8 cellular contexts compared by ENCODE assay signal in the genomic region with DNA sequence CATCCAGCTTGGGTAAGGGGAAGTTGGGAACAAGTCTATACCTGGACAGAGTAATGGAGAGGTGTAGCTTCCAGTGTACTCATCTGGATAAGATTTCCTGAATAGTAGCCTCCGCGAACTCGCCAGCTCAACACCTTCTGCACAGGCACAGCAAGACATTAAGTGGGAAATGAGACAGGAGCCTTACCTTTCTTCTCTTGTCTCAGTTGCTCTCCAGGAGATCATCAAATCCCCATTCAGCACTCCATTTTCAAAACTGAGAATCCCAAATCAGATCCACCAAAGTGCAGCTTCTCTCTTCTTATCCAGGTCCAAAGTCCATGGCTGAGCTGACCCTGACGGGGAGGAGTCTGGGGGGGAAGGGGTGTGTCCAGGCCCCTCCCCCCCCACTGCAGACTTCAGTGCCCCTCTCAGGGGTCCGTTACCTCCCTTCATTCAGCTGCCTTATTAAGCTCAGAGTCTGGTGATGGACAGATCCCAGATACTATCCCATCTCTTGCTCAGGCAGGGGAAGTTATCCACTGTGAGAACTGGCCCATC. TPM values are rescaled to one million over a fixed set of nuclear protein-coding genes. Genes with fewer than 3 reads are reported as not detected.
A peak's percentile ranks its signal among the peaks of the same experiment; 100 is the strongest.
DNase-seq lines count a peak whose midpoint lies in the region; ATAC-seq and TF ChIP-seq lines count a peak whose summit lies in the region.

No MANE protein-coding gene starts in this region.

- H3K27me3 ChIP-seq in GM23338 (ENCODE audit: insufficient read depth) (no peaks in the 10 kb centered on the region), skeletal muscle tissue (ENCODE audit: control insufficient read depth in 3 of 3, insufficient read depth in 3 of 3, low read length in 3 of 3) (no peaks in the 10 kb centered on the region)

- H4K20me1 ChIP-seq in GM23338 (replicated peaks; ENCODE audit: insufficient read depth), result no peaks in the 10 kb centered on the region

- peaks cover 21% of the 10 kb centered on the region; the same call in 2 of the 3 replicates for H3K36me3 Mint-ChIP-seq in GM23338 (ENCODE audit: low read depth)

- H2AFZ ChIP-seq in GM23338, result no peak overlapping the region

- no peaks in the 10 kb centered on the region for H3K36me3 ChIP-seq in GM23338 (ENCODE audit: insufficient read depth)
- H3K36me3 ChIP-seq in skeletal muscle tissue (ENCODE audit: control insufficient read depth in 3 of 3, insufficient read depth in 3 of 3, low read length in 3 of 3), result peaks cover 6 to 14% (median 12%) of the 10 kb centered on the region in 3 donors

- no peak overlapping the region for H3K27ac Mint-ChIP-seq in GM23338

- ATAC-seq in GM23338 (no peak), GM21717 (IDR thresholded peaks at IDR 0.05; ENCODE audit: unreplicated experiment) (no peak), GM18517 (IDR thresholded peaks at IDR 0.05; ENCODE audit: unreplicated experiment) (no peak)

- no peak overlapping the region for H3K27ac ChIP-seq in GM23338 (ENCODE audit: low read depth)
- H3K27ac ChIP-seq in VCaP, result peak overlapping the region; percentile 99
- peak overlapping the region; percentile 58 for H3K27ac ChIP-seq in skeletal muscle tissue (ENCODE audit: low read depth, low read length)

- H3K4me3 ChIP-seq in GM23338, result peak overlapping the region; percentile 95
- peak overlapping the region; percentile 81 for H3K4me3 ChIP-seq in fibroblast of pulmonary artery (replicated peaks; ENCODE audit: low read depth, low read length)
- peak overlapping the region; percentile 18 to 94 (median 79) for H3K4me3 ChIP-seq in skeletal muscle tissue (ENCODE audit: low read length in 3 of 3)

- peaks cover 9% of the 10 kb centered on the region for H3K27me3 Mint-ChIP-seq in GM23338 (ENCODE audit: insufficient read depth, low read depth, poor library complexity)

- H3K9me2 ChIP-seq in GM23338 (ENCODE audit: insufficient read depth), result no peaks in the 10 kb centered on the region

- peak overlapping the region; percentile 90 for H3K4me2 ChIP-seq in GM23338

- H3K9me3 ChIP-seq in skeletal muscle tissue (ENCODE audit: control insufficient read depth in 3 of 3, low read length in 3 of 3), result no peaks in the 10 kb centered on the region

- H3K9ac ChIP-seq in skeletal muscle tissue (ENCODE audit: low read depth in 1 of 3, low read length in 3 of 3), result peak overlapping the region in 2 of 3 donors; percentile 1 to 91

- DNase-seq in GM23338 (ENCODE audit: low spot score) (no peak), fibroblast of pulmonary artery (ENCODE audit: low read depth) (no peak), T1000 (lab: John Stamatoyannopoulos, UW) (no peak), NCI-H2081 treated with DMSO at 0.1 percent for 48 hours (lab: John Stamatoyannopoulos, UW) (no peak)

- H3K4me1 Mint-ChIP-seq in GM23338, result peaks cover 67% of the 10 kb centered on the region

- peak overlapping the region; percentile 72 for H3K4me3 Mint-ChIP-seq in GM23338

- peaks cover 37% of the 10 kb centered on the region for H3K79me2 ChIP-seq in GM23338 (replicated peaks; ENCODE audit: insufficient read depth)

- H3K9me3 Mint-ChIP-seq in GM23338, result no peaks in the 10 kb centered on the region; the same call in 2 of the 3 replicates

- H3K4me1 ChIP-seq in GM23338 (ENCODE audit: insufficient read depth) (peaks cover 34% of the 10 kb centered on the region), skeletal muscle tissue (ENCODE audit: control insufficient read depth in 3 of 3, insufficient read depth in 3 of 3, low read length in 3 of 3) (peaks cover 56 to 68% (median 61%) of the 10 kb centered on the region in 3 donors)

- H3F3A ChIP-seq in GM23338 (replicated peaks; ENCODE audit: low read depth), result peaks cover 9% of the 10 kb centered on the region; the same call in 1 of the 2 replicates

- TF ChIP-seq CTCF in GM23338 (conservative IDR thresholded peaks at IDR 0.05; ENCODE audit: low read depth in 2 of 2) (no peak), VCaP (conservative IDR thresholded peaks at IDR 0.05) (no peak), fibroblast of pulmonary artery (IDR thresholded peaks at IDR 0.05; ENCODE audit: low read length, missing control alignments) (no peak)

TF ChIP-seq in GM23338, 12 proteins besides CTCF, POLR2A, EP300 and RAD21:
- TF ChIP-seq NANOG (IDR thresholded peaks at IDR 0.05; ENCODE audit: borderline replicate concordance) (no peak), EZH2 (IDR thresholded peaks at IDR 0.05; ENCODE audit: low read depth, unreplicated experiment) (no peak), JUNB (IDR thresholded peaks at IDR 0.05; ENCODE audit: unreplicated experiment) (no peak), STAT1 (IDR thresholded peaks at IDR 0.05; ENCODE audit: unreplicated experiment) (no peak)
- TF ChIP-seq, protein P1, sequence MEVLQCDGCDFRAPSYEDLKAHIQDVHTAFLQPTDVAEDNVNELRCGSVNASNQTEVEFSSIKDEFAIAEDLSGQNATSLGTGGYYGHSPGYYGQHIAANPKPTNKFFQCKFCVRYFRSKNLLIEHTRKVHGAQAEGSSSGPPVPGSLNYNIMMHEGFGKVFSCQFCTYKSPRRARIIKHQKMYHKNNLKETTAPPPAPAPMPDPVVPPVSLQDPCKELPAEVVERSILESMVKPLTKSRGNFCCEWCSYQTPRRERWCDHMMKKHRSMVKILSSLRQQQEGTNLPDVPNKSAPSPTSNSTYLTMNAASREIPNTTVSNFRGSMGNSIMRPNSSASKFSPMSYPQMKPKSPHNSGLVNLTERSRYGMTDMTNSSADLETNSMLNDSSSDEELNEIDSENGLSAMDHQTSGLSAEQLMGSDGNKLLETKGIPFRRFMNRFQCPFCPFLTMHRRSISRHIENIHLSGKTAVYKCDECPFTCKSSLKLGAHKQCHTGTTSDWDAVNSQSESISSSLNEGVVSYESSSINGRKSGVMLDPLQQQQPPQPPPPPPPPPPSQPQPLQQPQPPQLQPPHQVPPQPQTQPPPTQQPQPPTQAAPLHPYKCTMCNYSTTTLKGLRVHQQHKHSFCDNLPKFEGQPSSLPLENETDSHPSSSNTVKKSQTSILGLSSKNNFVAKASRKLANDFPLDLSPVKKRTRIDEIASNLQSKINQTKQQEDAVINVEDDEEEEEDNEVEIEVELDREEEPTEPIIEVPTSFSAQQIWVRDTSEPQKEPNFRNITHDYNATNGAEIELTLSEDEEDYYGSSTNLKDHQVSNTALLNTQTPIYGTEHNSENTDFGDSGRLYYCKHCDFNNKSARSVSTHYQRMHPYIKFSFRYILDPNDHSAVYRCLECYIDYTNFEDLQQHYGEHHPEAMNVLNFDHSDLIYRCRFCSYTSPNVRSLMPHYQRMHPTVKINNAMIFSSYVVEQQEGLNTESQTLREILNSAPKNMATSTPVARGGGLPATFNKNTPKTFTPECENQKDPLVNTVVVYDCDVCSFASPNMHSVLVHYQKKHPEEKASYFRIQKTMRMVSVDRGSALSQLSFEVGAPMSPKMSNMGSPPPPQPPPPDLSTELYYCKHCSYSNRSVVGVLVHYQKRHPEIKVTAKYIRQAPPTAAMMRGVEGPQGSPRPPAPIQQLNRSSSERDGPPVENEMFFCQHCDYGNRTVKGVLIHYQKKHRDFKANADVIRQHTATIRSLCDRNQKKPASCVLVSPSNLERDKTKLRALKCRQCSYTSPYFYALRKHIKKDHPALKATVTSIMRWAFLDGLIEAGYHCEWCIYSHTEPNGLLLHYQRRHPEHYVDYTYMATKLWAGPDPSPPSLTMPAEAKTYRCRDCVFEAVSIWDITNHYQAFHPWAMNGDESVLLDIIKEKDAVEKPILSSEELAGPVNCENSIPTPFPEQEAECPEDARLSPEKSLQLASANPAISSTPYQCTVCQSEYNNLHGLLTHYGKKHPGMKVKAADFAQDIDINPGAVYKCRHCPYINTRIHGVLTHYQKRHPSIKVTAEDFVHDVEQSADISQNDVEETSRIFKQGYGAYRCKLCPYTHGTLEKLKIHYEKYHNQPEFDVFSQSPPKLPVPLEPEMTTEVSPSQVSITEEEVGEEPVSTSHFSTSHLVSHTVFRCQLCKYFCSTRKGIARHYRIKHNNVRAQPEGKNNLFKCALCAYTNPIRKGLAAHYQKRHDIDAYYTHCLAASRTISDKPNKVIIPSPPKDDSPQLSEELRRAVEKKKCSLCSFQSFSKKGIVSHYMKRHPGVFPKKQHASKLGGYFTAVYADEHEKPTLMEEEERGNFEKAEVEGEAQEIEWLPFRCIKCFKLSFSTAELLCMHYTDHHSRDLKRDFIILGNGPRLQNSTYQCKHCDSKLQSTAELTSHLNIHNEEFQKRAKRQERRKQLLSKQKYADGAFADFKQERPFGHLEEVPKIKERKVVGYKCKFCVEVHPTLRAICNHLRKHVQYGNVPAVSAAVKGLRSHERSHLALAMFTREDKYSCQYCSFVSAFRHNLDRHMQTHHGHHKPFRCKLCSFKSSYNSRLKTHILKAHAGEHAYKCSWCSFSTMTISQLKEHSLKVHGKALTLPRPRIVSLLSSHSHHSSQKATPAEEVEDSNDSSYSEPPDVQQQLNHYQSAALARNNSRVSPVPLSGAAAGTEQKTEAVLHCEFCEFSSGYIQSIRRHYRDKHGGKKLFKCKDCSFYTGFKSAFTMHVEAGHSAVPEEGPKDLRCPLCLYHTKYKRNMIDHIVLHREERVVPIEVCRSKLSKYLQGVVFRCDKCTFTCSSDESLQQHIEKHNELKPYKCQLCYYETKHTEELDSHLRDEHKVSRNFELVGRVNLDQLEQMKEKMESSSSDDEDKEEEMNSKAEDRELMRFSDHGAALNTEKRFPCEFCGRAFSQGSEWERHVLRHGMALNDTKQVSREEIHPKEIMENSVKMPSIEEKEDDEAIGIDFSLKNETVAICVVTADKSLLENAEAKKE (CRISPR knock-in tag; IDR thresholded peaks at IDR 0.05), result no peak

RNA-seq across cellular contexts. Expression of a gene that starts 5.9 kb away (rescaled TPM):
- total RNA-seq in GM23338 (2014; rRNA removed; shearing (Covaris generic)), result 81.4 and 97.5 TPM in 2 replicates
- polyA plus RNA-seq in GM23338 (2016; fragmentation: Nextera tagmentation; extraction: Ambion mirVana), result 23.6 and 23.7 TPM in 2 replicates
- total RNA-seq in skeletal muscle tissue, result 38.1 TPM

RNA-seq across cellular contexts. Expression of a gene that starts 52.5 kb away (rescaled TPM):
- 29.6 and 32.9 TPM in 2 replicates for total RNA-seq in GM23338 (2014; rRNA removed; shearing (Covaris generic))
- polyA plus RNA-seq in GM23338 (2016; fragmentation: Nextera tagmentation; extraction: Ambion mirVana), result 33.2 and 33.7 TPM in 2 replicates
- total RNA-seq in skeletal muscle tissue, result 16.2 TPM
